Comparison of ENCODE assay signal across 8 cellular contexts in the genomic region with DNA sequence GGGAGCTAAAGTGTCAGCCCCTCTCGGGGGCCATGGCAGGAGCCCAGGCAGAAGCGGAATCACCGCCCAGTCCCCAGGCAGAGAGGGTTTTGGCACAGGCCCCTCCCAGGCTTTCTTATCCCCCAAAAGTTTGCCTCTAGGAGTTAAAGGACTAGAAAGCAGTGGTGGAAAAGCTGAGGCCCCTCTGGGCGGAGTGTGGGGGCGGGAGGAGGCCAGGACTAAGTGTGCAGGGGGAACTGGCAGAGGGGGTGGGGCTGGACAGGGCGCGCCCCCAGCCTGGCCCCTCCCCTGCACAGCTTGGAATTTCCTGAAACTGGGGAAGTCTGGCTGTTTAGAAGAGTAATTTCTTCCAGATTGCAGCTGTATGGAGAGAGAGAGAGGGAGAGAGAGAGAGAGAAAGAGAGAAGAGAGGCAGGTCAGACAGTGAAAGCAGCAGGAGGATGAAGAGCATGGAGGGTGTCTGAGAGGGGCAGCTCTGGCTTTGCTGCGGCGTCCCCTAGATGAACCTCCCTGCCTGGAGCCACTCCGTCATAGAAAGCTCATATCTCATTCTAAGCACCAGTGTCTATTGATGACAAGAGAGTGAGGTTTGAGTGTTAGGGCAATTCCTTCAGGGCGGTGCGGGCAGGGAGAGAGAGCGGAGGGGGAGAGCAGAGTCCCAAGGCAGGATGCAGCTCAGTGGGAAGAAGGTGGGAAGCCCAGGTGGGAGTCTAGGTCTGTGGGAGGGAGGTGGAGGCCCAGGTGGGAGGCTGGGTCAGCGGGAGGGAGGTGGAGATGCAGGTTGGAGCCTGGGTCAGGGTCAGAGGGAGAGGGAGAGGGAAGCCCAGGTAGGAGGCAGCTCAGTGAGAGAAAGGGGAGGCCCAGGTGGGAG. TPM values are rescaled to one million over a fixed set of nuclear protein-coding genes. Genes with fewer than 3 reads are reported as not detected.
DNase-seq lines count a peak whose midpoint lies in the region; ATAC-seq and FAIRE-seq lines count a peak whose summit lies in the region.

A gene with protein sequence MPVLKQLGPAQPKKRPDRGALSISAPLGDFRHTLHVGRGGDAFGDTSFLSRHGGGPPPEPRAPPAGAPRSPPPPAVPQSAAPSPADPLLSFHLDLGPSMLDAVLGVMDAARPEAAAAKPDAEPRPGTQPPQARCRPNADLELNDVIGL (minus strand): TSS at position 226 of the 871 bp plus-strand sequence. CDS start 7,749 bp downstream, outside the sequence.

- H3K36me3 ChIP-seq in mesodermal cell (ENCODE audit: control insufficient read depth, insufficient read depth, low read length) = no peaks in the 10 kb centered on the region

- H3K4me3 ChIP-seq in mesodermal cell (ENCODE audit: extremely low read depth, insufficient read depth, low read length, poor library complexity, severe bottlenecking) = peak within 1 kb of the TSS; percentile 24

- H3K9me3 ChIP-seq in mesodermal cell (ENCODE audit: control insufficient read depth, low read length) = no peaks in the 10 kb centered on the region

- ATAC-seq in GM19397 (IDR thresholded peaks at IDR 0.05; ENCODE audit: unreplicated experiment) = no peak
- ATAC-seq in HG03108 (IDR thresholded peaks at IDR 0.05; ENCODE audit: unreplicated experiment) = no peak

- in situ Hi-C loops in endometrial microvascular endothelial cells (cut with HindIII; ENCODE audit: inconsistent ontology term, low pct_unique_long_range_greater_than_20kb, low sequenced_read_pairs) = no loop called here

- no peak for FAIRE-seq in urothelium cell line (lab: Jason Lieb, UNC)

- peaks cover 8% of the 10 kb centered on the region for H3K4me1 ChIP-seq in mesodermal cell (ENCODE audit: control insufficient read depth, insufficient read depth, low read length, poor library complexity, severe bottlenecking)

- H3K27ac ChIP-seq in mesodermal cell (ENCODE audit: low read depth, low read length, severe bottlenecking) = peak within 1 kb of the TSS; percentile 86

- DNase-seq in AG08395 (ENCODE audit: low spot score) = peak; percentile 95
- peak; percentile 72 for DNase-seq in NCI-H226
- DNase-seq in urothelium cell line (ENCODE audit: low spot score) = peak; percentile 64
- DNase-seq in activated T-cell treated with anti-CD3 and anti-CD28 coated beads, Interleukin-2, amount 50 U/mL, for 48 hours = no peak

- WGBS in mesodermal cell (ENCODE audit: insufficient coverage in 2 of 2), 2 experiments = 35 to 49% methylated on average over 8 to 10 of the region's 14 CpGs

RNA-seq across cellular contexts. Expression of the gene that starts here (rescaled TPM):
- 19.9 TPM for total RNA-seq in endometrial microvascular endothelial cells (ENCODE audit: inconsistent ontology term)
- polyA plus RNA-seq in mesodermal cell (2013, experiment 1 of 2) = 28.6 TPM
- polyA plus RNA-seq in mesodermal cell (2013, experiment 2 of 2) = 22.6 TPM

Comparison
In these comparisons a context has a peak if more than half of its experiments do, and no peak if none do; other contexts are left out.
1. DNase-seq: peak in AG08395 (single experiment), NCI-H226 (single experiment) and urothelium cell line (single experiment); none in activated T-cell treated with anti-CD3 and anti-CD28 coated beads, Interleukin-2, amount 50 U/mL, for 48 hours (0 of 2).